1 cellular context compared by ENCODE assay signal in genomic region chr16:18832613-18833012, GRCh38.
A peak's percentile ranks its signal among the peaks of the same experiment; 100 is the strongest.
TF ChIP-seq lines count a peak whose summit lies in the region.

No MANE protein-coding gene starts in this region.

TF ChIP-seq in HepG2, 621 proteins besides CTCF, POLR2A, EP300 and RAD21:
- no peak for TF ChIP-seq ZNF646 (CRISPR knock-in tag; IDR thresholded peaks at IDR 0.05)
- TF ChIP-seq PRPF4 (IDR thresholded peaks at IDR 0.05; ENCODE audit: low read depth, low read length, poor library complexity, severe bottlenecking): peak; percentile 27
- no peak for TF ChIP-seq HOXA7 (CRISPR knock-in tag; IDR thresholded peaks at IDR 0.05)
- TF ChIP-seq RBM22 (optimal IDR thresholded peaks at IDR 0.05; ENCODE audit: low read length): peak; percentile 20
- TF ChIP-seq ZKSCAN8 (CRISPR knock-in tag; IDR thresholded peaks at IDR 0.05; ENCODE audit: borderline replicate concordance): no peak
